Comparison of ENCODE assay signal across 20 cellular contexts in the genomic region with DNA sequence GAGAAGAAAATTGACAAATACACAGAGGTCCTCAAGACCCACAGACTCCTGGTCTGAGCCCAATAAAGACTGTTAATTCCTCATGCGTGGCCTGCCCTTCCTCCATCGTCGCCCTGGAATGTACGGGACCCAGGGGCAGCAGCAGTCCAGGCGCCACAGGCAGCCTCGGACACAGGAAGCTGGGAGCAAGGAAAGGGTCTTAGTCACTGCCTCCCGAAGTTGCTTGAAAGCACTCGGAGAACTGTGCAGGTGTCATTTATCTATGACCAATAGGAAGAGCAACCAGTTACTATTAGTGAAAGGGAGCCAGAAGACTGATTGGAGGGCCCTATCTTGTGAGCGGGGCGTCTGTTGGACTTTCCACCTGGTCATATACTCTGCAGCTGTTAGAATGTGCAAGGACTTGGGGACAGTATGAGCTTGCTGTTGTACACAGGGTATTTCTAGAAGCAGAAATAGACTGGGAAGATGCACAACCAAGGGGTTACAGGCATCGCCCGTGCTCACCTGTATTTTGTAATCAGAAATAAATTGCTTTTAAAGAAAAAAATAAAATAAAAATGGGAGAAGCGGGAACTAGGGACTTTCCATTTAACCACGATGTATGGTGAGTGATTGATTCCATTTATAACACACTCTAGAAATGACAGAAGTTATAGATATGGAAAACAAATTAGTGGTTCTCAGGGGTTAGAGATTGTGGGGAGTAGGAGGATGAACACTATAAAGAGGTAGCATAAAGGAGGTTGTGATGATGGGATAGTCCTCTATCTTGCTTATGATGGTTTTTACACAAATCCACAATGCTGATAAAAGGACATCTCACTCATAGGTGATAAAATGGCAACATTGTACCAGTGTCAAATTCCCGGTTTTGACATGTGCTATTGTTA.
A peak's percentile ranks its signal among the peaks of the same experiment; 100 is the strongest.
DNase-seq lines count a peak whose midpoint lies in the region; ATAC-seq and TF ChIP-seq lines count a peak whose summit lies in the region.
"Had no signal": no experiment of that assay in that cellular context is flagged by ENCODE, and none has a peak within 500 bp of the region (broad histone marks: within the 10 kb centered on the region; RNA-seq: fewer than 3 reads in every experiment).

No MANE protein-coding gene starts in this region.

- H2AK5ac ChIP-seq in trophoblast cell (ENCODE audit: low read length), result no peak overlapping the region

- no peak overlapping the region for H3K18ac ChIP-seq in trophoblast cell (ENCODE audit: low read length)

- ATAC-seq in activated CD8-positive, alpha-beta T cell treated with anti-CD3 and anti-CD28 coated beads for 36 hours, result peak; percentile 66
- no peak for ATAC-seq in activated CD8-positive, alpha-beta T cell treated with anti-CD3 and anti-CD28 coated beads, Interleukin-2, amount 10 ng/mL, durations not matched to agents 7 days and 5 days
- ATAC-seq in activated T-helper 17 cell treated with anti-CD3 and anti-CD28 coated beads, Interleukin-2, amount 50 U/mL, for 72 hours (replicated peaks), result peak; percentile 90
- ATAC-seq in stimulated activated naive CD8-positive, alpha-beta T cell treated with anti-CD3 and anti-CD28 coated beads, Interleukin-15, Interleukin-2, amounts not matched to agents 100 U/mL and 50 U/mL, for 24 hours, result peak; percentile 87
- no peak for ATAC-seq in HG03460 (IDR thresholded peaks at IDR 0.05; ENCODE audit: unreplicated experiment)
- no peak for ATAC-seq in naive thymus-derived CD8-positive, alpha-beta T cell
- ATAC-seq: A549 had no signal

- no peaks in the 10 kb centered on the region for H3K79me2 ChIP-seq in trophoblast cell (ENCODE audit: control insufficient read depth, insufficient read depth, low read length, poor library complexity)

- no peak overlapping the region for H3K27ac ChIP-seq in trophoblast cell (ENCODE audit: low read depth, low read length)
- H3K27ac ChIP-seq: A549, HL-60 had no signal

- H3K4me2 ChIP-seq in trophoblast cell (ENCODE audit: low read length), result no peak overlapping the region
- H3K4me2 ChIP-seq: A549 had no signal

- DNase-seq in activated CD8-positive, alpha-beta T cell treated with anti-CD3 and anti-CD28 coated beads for 36 hours, result peak; percentile 5
- no peak for DNase-seq in activated CD8-positive, alpha-beta T cell treated with anti-CD3 and anti-CD28 coated beads, Interleukin-2, amount 10 ng/mL, durations not matched to agents 7 days and 5 days
- peak; percentile 24 for DNase-seq in GM13976 (ENCODE audit: low spot score)
- DNase-seq in stimulated activated naive CD8-positive, alpha-beta T cell treated with anti-CD3 and anti-CD28 coated beads, Interleukin-15, Interleukin-2, amounts not matched to agents 100 U/mL and 50 U/mL, for 24 hours, result no peak
- DNase-seq in trophoblast cell, result no peak
- DNase-seq in naive thymus-derived CD8-positive, alpha-beta T cell, result no peak
- DNase-seq: C1 segment of cervical spinal cord; DND-41; H7; NCI-H1436; NCI-H2029; NCI-H2171; NCI-H446; NK-92 treated with Interleukin-12 subunit alpha and Interleukin-12 subunit beta, amount 100 ng/mL, for 24 hours; RPMI8226; SIG-M5 had no signal

- H3K27ac Mint-ChIP-seq in activated CD8-positive, alpha-beta T cell treated with anti-CD3 and anti-CD28 coated beads for 36 hours, result no peak overlapping the region
- H3K27ac Mint-ChIP-seq in activated CD8-positive, alpha-beta T cell treated with anti-CD3 and anti-CD28 coated beads, Interleukin-2, amount 10 ng/mL, durations not matched to agents 7 days and 5 days, result no peak overlapping the region
- H3K27ac Mint-ChIP-seq in activated T-helper 17 cell treated with anti-CD3 and anti-CD28 coated beads, Interleukin-2, amount 50 U/mL, for 72 hours, result peak overlapping the region; percentile 55
- peak overlapping the region in 1 of 10 donors; percentile 44 for H3K27ac Mint-ChIP-seq in naive thymus-derived CD8-positive, alpha-beta T cell

- H3K36me3 ChIP-seq in trophoblast cell (ENCODE audit: control insufficient read depth in 1 of 2, insufficient read depth in 2 of 2, low read length in 2 of 2), result no peaks in the 10 kb centered on the region

- intact Hi-C loops in activated CD8-positive, alpha-beta T cell treated with anti-CD3 and anti-CD28 coated beads for 36 hours (cut with micrococcal nuclease), result no loop called here

- H4K12ac ChIP-seq in trophoblast cell (ENCODE audit: low read depth, low read length), result no peak overlapping the region

- H4K8ac ChIP-seq in trophoblast cell (ENCODE audit: low read depth, low read length), result no peak overlapping the region

- peaks cover 3% of the 10 kb centered on the region for H3K27me3 Mint-ChIP-seq in activated CD8-positive, alpha-beta T cell treated with anti-CD3 and anti-CD28 coated beads for 36 hours
- H3K27me3 Mint-ChIP-seq in activated CD8-positive, alpha-beta T cell treated with anti-CD3 and anti-CD28 coated beads, Interleukin-2, amount 10 ng/mL, durations not matched to agents 7 days and 5 days (ENCODE audit: low read depth), result peaks cover 2% of the 10 kb centered on the region
- H3K27me3 Mint-ChIP-seq in activated T-helper 17 cell treated with anti-CD3 and anti-CD28 coated beads, Interleukin-2, amount 50 U/mL, for 72 hours, result peaks cover 10% of the 10 kb centered on the region
- H3K27me3 Mint-ChIP-seq in naive thymus-derived CD8-positive, alpha-beta T cell, result peaks cover 0 to 13% (median 4%) of the 10 kb centered on the region in 5 donors

- no peak overlapping the region for H4K91ac ChIP-seq in trophoblast cell (ENCODE audit: low read depth, low read length)

- WGBS in trophoblast cell (ENCODE audit: extremely low coverage, insufficient coverage, insufficient read length), result no CpG with 5 or more reads among the region's 15 CpGs

- H3K4me3 Mint-ChIP-seq in activated CD8-positive, alpha-beta T cell treated with anti-CD3 and anti-CD28 coated beads for 36 hours, result no peak overlapping the region
- no peak overlapping the region for H3K4me3 Mint-ChIP-seq in activated CD8-positive, alpha-beta T cell treated with anti-CD3 and anti-CD28 coated beads, Interleukin-2, amount 10 ng/mL, durations not matched to agents 7 days and 5 days
- no peak overlapping the region for H3K4me3 Mint-ChIP-seq in activated T-helper 17 cell treated with anti-CD3 and anti-CD28 coated beads, Interleukin-2, amount 50 U/mL, for 72 hours
- no peak overlapping the region for H3K4me3 Mint-ChIP-seq in naive thymus-derived CD8-positive, alpha-beta T cell

- no peak overlapping the region for H2BK120ac ChIP-seq in trophoblast cell (ENCODE audit: insufficient read depth, low read length, poor library complexity)

- in situ Hi-C loops in GM13976 (cut with MboI; ENCODE audit: low sequenced_read_pairs, unreplicated experiment), result no loop called here

- H3K9ac ChIP-seq in trophoblast cell (ENCODE audit: low read length), result no peak overlapping the region

- CTCF ChIA-PET in activated CD8-positive, alpha-beta T cell treated with anti-CD3 and anti-CD28 coated beads for 36 hours (lab: Charles Lee), result no interaction called here
- CTCF ChIA-PET in activated CD8-positive, alpha-beta T cell treated with anti-CD3 and anti-CD28 coated beads, Interleukin-2, amount 10 ng/mL, durations not matched to agents 7 days and 5 days (lab: Charles Lee), result no interaction called here

- no peaks in the 10 kb centered on the region for H3K9me3 Mint-ChIP-seq in activated CD8-positive, alpha-beta T cell treated with anti-CD3 and anti-CD28 coated beads for 36 hours
- no peaks in the 10 kb centered on the region for H3K9me3 Mint-ChIP-seq in activated CD8-positive, alpha-beta T cell treated with anti-CD3 and anti-CD28 coated beads, Interleukin-2, amount 10 ng/mL, durations not matched to agents 7 days and 5 days (ENCODE audit: insufficient read depth)
- H3K9me3 Mint-ChIP-seq in activated T-helper 17 cell treated with anti-CD3 and anti-CD28 coated beads, Interleukin-2, amount 50 U/mL, for 72 hours, result no peaks in the 10 kb centered on the region
- H3K9me3 Mint-ChIP-seq in naive thymus-derived CD8-positive, alpha-beta T cell, result no peaks in the 10 kb centered on the region

- H3K36me3 Mint-ChIP-seq in activated CD8-positive, alpha-beta T cell treated with anti-CD3 and anti-CD28 coated beads for 36 hours (ENCODE audit: low read depth), result no peaks in the 10 kb centered on the region
- no peaks in the 10 kb centered on the region for H3K36me3 Mint-ChIP-seq in activated CD8-positive, alpha-beta T cell treated with anti-CD3 and anti-CD28 coated beads, Interleukin-2, amount 10 ng/mL, durations not matched to agents 7 days and 5 days (ENCODE audit: low read depth)
- no peaks in the 10 kb centered on the region for H3K36me3 Mint-ChIP-seq in activated T-helper 17 cell treated with anti-CD3 and anti-CD28 coated beads, Interleukin-2, amount 50 U/mL, for 72 hours (ENCODE audit: low read depth)
- H3K36me3 Mint-ChIP-seq in naive thymus-derived CD8-positive, alpha-beta T cell, result no peaks in the 10 kb centered on the region

- H3K4me1 ChIP-seq in trophoblast cell (ENCODE audit: control insufficient read depth in 1 of 2, insufficient read depth in 2 of 2, low read length in 2 of 2), result no peaks in the 10 kb centered on the region
- H3K4me1 ChIP-seq: A549 had no signal

- H3K4me3 ChIP-seq in trophoblast cell (ENCODE audit: low read depth, low read length), result no peak overlapping the region
- H3K4me3 ChIP-seq: A549 had no signal

- peaks cover 12% of the 10 kb centered on the region for H3K4me1 Mint-ChIP-seq in activated CD8-positive, alpha-beta T cell treated with anti-CD3 and anti-CD28 coated beads for 36 hours (ENCODE audit: low read depth)
- H3K4me1 Mint-ChIP-seq in activated CD8-positive, alpha-beta T cell treated with anti-CD3 and anti-CD28 coated beads, Interleukin-2, amount 10 ng/mL, durations not matched to agents 7 days and 5 days (ENCODE audit: low read depth), result no peaks in the 10 kb centered on the region
- H3K4me1 Mint-ChIP-seq in activated T-helper 17 cell treated with anti-CD3 and anti-CD28 coated beads, Interleukin-2, amount 50 U/mL, for 72 hours, result peaks cover 8% of the 10 kb centered on the region
- no peaks in the 10 kb centered on the region for H3K4me1 Mint-ChIP-seq in naive thymus-derived CD8-positive, alpha-beta T cell

- H3K14ac ChIP-seq in trophoblast cell (ENCODE audit: low read length), result no peak overlapping the region

- TF ChIP-seq CTCF in activated CD8-positive, alpha-beta T cell treated with anti-CD3 and anti-CD28 coated beads for 36 hours (IDR thresholded peaks at IDR 0.05), result no peak
- no peak for TF ChIP-seq CTCF in GM13976 (IDR thresholded peaks at IDR 0.05; ENCODE audit: borderline replicate concordance, control extremely low read depth, extremely low read depth, insufficient read depth, missing control alignments)

- no peak overlapping the region for H2BK12ac ChIP-seq in trophoblast cell (ENCODE audit: low read length)

- no peaks in the 10 kb centered on the region for H3K79me1 ChIP-seq in trophoblast cell (ENCODE audit: low read length)

- H3K23ac ChIP-seq in trophoblast cell (ENCODE audit: low read length), result no peak overlapping the region

- H3K9me3 ChIP-seq in trophoblast cell (ENCODE audit: insufficient read depth, low read depth, low read length), result no peaks in the 10 kb centered on the region
- H3K9me3 ChIP-seq: A549 had no signal

- no peak overlapping the region for H2AFZ ChIP-seq in trophoblast cell (ENCODE audit: insufficient read depth, low read length, poor library complexity)

- no peak overlapping the region for H3K4ac ChIP-seq in trophoblast cell (ENCODE audit: low read depth, low read length)

- H2BK5ac ChIP-seq in trophoblast cell (ENCODE audit: low read depth, low read length, poor library complexity), result no peak overlapping the region

- POLR2A ChIA-PET in activated CD8-positive, alpha-beta T cell treated with anti-CD3 and anti-CD28 coated beads for 36 hours (lab: Charles Lee), result no interaction called here
- POLR2A ChIA-PET in activated CD8-positive, alpha-beta T cell treated with anti-CD3 and anti-CD28 coated beads, Interleukin-2, amount 10 ng/mL, durations not matched to agents 7 days and 5 days (lab: Charles Lee), result no interaction called here
- POLR2A ChIA-PET in naive thymus-derived CD8-positive, alpha-beta T cell (lab: Charles Lee), result no interaction called here

- H3K27me3 ChIP-seq in trophoblast cell (ENCODE audit: insufficient read depth, low read length), result no peaks in the 10 kb centered on the region

Comparison
In these comparisons a context has a peak if more than half of its experiments do, and no peak if none do; other contexts are left out.
1. ATAC-seq: peak in activated CD8-positive, alpha-beta T cell treated with anti-CD3 and anti-CD28 coated beads for 36 hours (single experiment), activated T-helper 17 cell treated with anti-CD3 and anti-CD28 coated beads, Interleukin-2, amount 50 U/mL, for 72 hours (single experiment) and stimulated activated naive CD8-positive, alpha-beta T cell treated with anti-CD3 and anti-CD28 coated beads, Interleukin-15, Interleukin-2, amounts not matched to agents 100 U/mL and 50 U/mL, for 24 hours (single experiment); none in activated CD8-positive, alpha-beta T cell treated with anti-CD3 and anti-CD28 coated beads, Interleukin-2, amount 10 ng/mL, durations not matched to agents 7 days and 5 days (single experiment), HG03460 (single experiment) and naive thymus-derived CD8-positive, alpha-beta T cell (0 of 2).
2. DNase-seq: peak in activated CD8-positive, alpha-beta T cell treated with anti-CD3 and anti-CD28 coated beads for 36 hours (single experiment) and GM13976 (single experiment); none in activated CD8-positive, alpha-beta T cell treated with anti-CD3 and anti-CD28 coated beads, Interleukin-2, amount 10 ng/mL, durations not matched to agents 7 days and 5 days (single experiment), stimulated activated naive CD8-positive, alpha-beta T cell treated with anti-CD3 and anti-CD28 coated beads, Interleukin-15, Interleukin-2, amounts not matched to agents 100 U/mL and 50 U/mL, for 24 hours (single experiment), trophoblast cell (0 of 2) and naive thymus-derived CD8-positive, alpha-beta T cell (0 of 10).